Comparison of ENCODE assay signal across 14 cellular contexts in genomic region chr6:14832427-14832826, GRCh38.
DNase-seq lines count a peak whose midpoint lies in the region; ATAC-seq and TF ChIP-seq lines count a peak whose summit lies in the region.
"Had no signal": no experiment of that assay in that cellular context is flagged by ENCODE, and none has a peak within 500 bp of the region (broad histone marks: within the 10 kb centered on the region; RNA-seq: fewer than 3 reads in every experiment).

No MANE protein-coding gene starts in this region.

- no peak for ATAC-seq in psoas muscle

- TF ChIP-seq POLR2A in esophagus muscularis mucosa (IDR thresholded peaks at IDR 0.05; ENCODE audit: low read depth): no peak

- H3K9me3 ChIP-seq in iPS-18a (ENCODE audit: control insufficient read depth, low read depth, low read length) (no peaks in the 10 kb centered on the region), esophagus muscularis mucosa (no peaks in the 10 kb centered on the region), psoas muscle (no peaks in the 10 kb centered on the region)
- H3K9me3 ChIP-seq: BE2C, Caco-2 had no signal

- H3K9ac ChIP-seq in iPS-18a (ENCODE audit: low read length): no peak overlapping the region

- H3K27ac Mint-ChIP-seq in nephron progenitor cell (peak overlapping the region; percentile 26), progenitor cell of endocrine pancreas (peak overlapping the region; percentile 31)
- no peak overlapping the region for H3K27ac Mint-ChIP-seq in activated naive CD4-positive, alpha-beta T cell treated with anti-CD3 and anti-CD28 coated beads, Interleukin-2, amount 10 ng/mL, durations not matched to agents 7 days and 5 days
- H3K27ac Mint-ChIP-seq: CD4-positive, alpha-beta T cell had no signal

- peaks cover 14% of the 10 kb centered on the region for H3K9me3 Mint-ChIP-seq in nephron progenitor cell
- H3K9me3 Mint-ChIP-seq in progenitor cell of endocrine pancreas (ENCODE audit: low read depth): no peaks in the 10 kb centered on the region
- no peaks in the 10 kb centered on the region for H3K9me3 Mint-ChIP-seq in activated naive CD4-positive, alpha-beta T cell treated with anti-CD3 and anti-CD28 coated beads, Interleukin-2, amount 10 ng/mL, durations not matched to agents 7 days and 5 days
- H3K9me3 Mint-ChIP-seq: CD4-positive, alpha-beta T cell had no signal

- peak; percentile 24 for DNase-seq in NCI-H2227 treated with DMSO at 0.1 percent for 48 hours (lab: John Stamatoyannopoulos, UW)
- no peak for DNase-seq in nephron progenitor cell
- no peak for DNase-seq in progenitor cell of endocrine pancreas (ENCODE audit: low spot score, unreplicated experiment)
- no peak for DNase-seq in esophagus muscularis mucosa (ENCODE audit: extremely low spot score)
- DNase-seq in C1 segment of cervical spinal cord (lab: John Stamatoyannopoulos, UW): no peak
- no peak for DNase-seq in psoas muscle
- no peak for DNase-seq in activated naive CD4-positive, alpha-beta T cell treated with anti-CD3 and anti-CD28 coated beads, Interleukin-2, amount 10 ng/mL, durations not matched to agents 7 days and 5 days
- DNase-seq: ACHN; BE2C; Caco-2; CD4-positive, alpha-beta T cell; H9 had no signal

- no peaks in the 10 kb centered on the region for H3K27me3 ChIP-seq in iPS-18a (ENCODE audit: control insufficient read depth, insufficient read depth, low read length)
- H3K27me3 ChIP-seq in esophagus muscularis mucosa: no peaks in the 10 kb centered on the region
- no peaks in the 10 kb centered on the region for H3K27me3 ChIP-seq in psoas muscle (ENCODE audit: insufficient read depth in 3 of 3, low read length in 2 of 3)
- H3K27me3 ChIP-seq: BE2C had no signal

- H3K4me1 ChIP-seq in iPS-18a (ENCODE audit: control insufficient read depth, low read depth, low read length): peaks cover 28% of the 10 kb centered on the region
- peaks cover 0 to 10% (median 2%) of the 10 kb centered on the region in 4 donors for H3K4me1 ChIP-seq in esophagus muscularis mucosa
- H3K4me1 ChIP-seq in psoas muscle: no peaks in the 10 kb centered on the region
- H3K4me1 ChIP-seq: BE2C, Caco-2 had no signal

- peak overlapping the region; percentile 31 for H3K4me3 ChIP-seq in iPS-18a (ENCODE audit: low read length)
- no peak overlapping the region for H3K4me3 ChIP-seq in esophagus muscularis mucosa
- H3K4me3 ChIP-seq in psoas muscle: no peak overlapping the region

- H3K36me3 ChIP-seq in iPS-18a (ENCODE audit: control insufficient read depth, low read depth, low read length) (no peaks in the 10 kb centered on the region), esophagus muscularis mucosa (no peaks in the 10 kb centered on the region), psoas muscle (ENCODE audit: insufficient read depth in 1 of 2, low read depth in 1 of 2) (no peaks in the 10 kb centered on the region)
- H3K36me3 ChIP-seq: BE2C had no signal

- CTCF ChIA-PET in activated naive CD4-positive, alpha-beta T cell treated with anti-CD3 and anti-CD28 coated beads, Interleukin-2, amount 10 ng/mL, durations not matched to agents 7 days and 5 days (lab: Charles Lee): no interaction called here

- no peak for TF ChIP-seq CTCF in nephron progenitor cell (IDR thresholded peaks at IDR 0.05)
- no peak for TF ChIP-seq CTCF in progenitor cell of endocrine pancreas (IDR thresholded peaks at IDR 0.05; ENCODE audit: unreplicated experiment)
- TF ChIP-seq CTCF in esophagus muscularis mucosa (IDR thresholded peaks at IDR 0.05): no peak
- TF ChIP-seq CTCF in psoas muscle (IDR thresholded peaks at IDR 0.05): no peak

- intact Hi-C loops in esophagus muscularis mucosa (cut with DNase I) (loop anchor here (10.0 kb wide), 1 partner anchor 188 kb away; no protein-coding TSS in a partner anchor), psoas muscle (cut with DNase I) (no loop called here)

- H3K4me1 Mint-ChIP-seq in nephron progenitor cell (peaks cover 72% of the 10 kb centered on the region), progenitor cell of endocrine pancreas (ENCODE audit: low read depth) (peaks cover 20% of the 10 kb centered on the region)
- H3K4me1 Mint-ChIP-seq in activated naive CD4-positive, alpha-beta T cell treated with anti-CD3 and anti-CD28 coated beads, Interleukin-2, amount 10 ng/mL, durations not matched to agents 7 days and 5 days: no peaks in the 10 kb centered on the region

- H3K36me3 Mint-ChIP-seq in nephron progenitor cell (ENCODE audit: low read depth): peaks cover 8% of the 10 kb centered on the region
- H3K36me3 Mint-ChIP-seq in progenitor cell of endocrine pancreas (ENCODE audit: insufficient read depth): no peaks in the 10 kb centered on the region
- no peaks in the 10 kb centered on the region for H3K36me3 Mint-ChIP-seq in activated naive CD4-positive, alpha-beta T cell treated with anti-CD3 and anti-CD28 coated beads, Interleukin-2, amount 10 ng/mL, durations not matched to agents 7 days and 5 days

- H3K27me3 Mint-ChIP-seq in nephron progenitor cell (ENCODE audit: low read depth, poor library complexity) (peaks cover 18% of the 10 kb centered on the region), progenitor cell of endocrine pancreas (peaks cover 4% of the 10 kb centered on the region)
- peaks cover 11% of the 10 kb centered on the region for H3K27me3 Mint-ChIP-seq in activated naive CD4-positive, alpha-beta T cell treated with anti-CD3 and anti-CD28 coated beads, Interleukin-2, amount 10 ng/mL, durations not matched to agents 7 days and 5 days
- H3K27me3 Mint-ChIP-seq: CD4-positive, alpha-beta T cell had no signal

- 75% methylated on average over 2 of the region's 2 CpGs for WGBS in esophagus muscularis mucosa
- 58 to 69% (median 67%) methylated on average over 2 of the region's 2 CpGs for WGBS in psoas muscle, 3 donors

- H3K4me3 Mint-ChIP-seq in nephron progenitor cell (no peak overlapping the region), progenitor cell of endocrine pancreas (ENCODE audit: low read depth) (no peak overlapping the region)
- H3K4me3 Mint-ChIP-seq in activated naive CD4-positive, alpha-beta T cell treated with anti-CD3 and anti-CD28 coated beads, Interleukin-2, amount 10 ng/mL, durations not matched to agents 7 days and 5 days: no peak overlapping the region
- H3K4me3 Mint-ChIP-seq: CD4-positive, alpha-beta T cell; H9 had no signal

- TF ChIP-seq EP300 in esophagus muscularis mucosa (IDR thresholded peaks at IDR 0.05): no peak

- H3K27ac ChIP-seq in iPS-18a (ENCODE audit: low read length) (no peak overlapping the region), esophagus muscularis mucosa (replicated peaks in 1 of 4) (no peak overlapping the region), psoas muscle (no peak overlapping the region)
- H3K27ac ChIP-seq: C4-2B had no signal
